Comparison of ENCODE assay signal across 22 cellular contexts in genomic region chr1:56150441-56151215, GRCh38.
"Had no signal": no experiment of that assay in that cellular context is flagged by ENCODE, and none has a peak within 500 bp of the region (broad histone marks: within the 10 kb centered on the region; RNA-seq: fewer than 3 reads in every experiment).

No MANE protein-coding gene starts in this region.

- H3K27me3 ChIP-seq: brain microvascular endothelial cell had no signal

- DNase-seq: activated B cell treated with CpG ODN at 0.5 μM for 24 hours; activated CD4-positive, alpha-beta T cell treated with anti-CD3 and anti-CD28 coated beads for 1 hour; activated CD4-positive, alpha-beta T cell treated with anti-CD3 and anti-CD28 coated beads, Interleukin-2, amount 10 ng/mL, durations not matched to agents 24 days and 14 days; activated CD4-positive, alpha-beta T cell treated with anti-CD3 and anti-CD28 coated beads, Interleukin-2, amount 50 U/mL, for 48 hours; activated CD8-positive, alpha-beta memory T cell treated with anti-CD3 and anti-CD28 coated beads for 24 hours; activated gamma-delta T cell; activated naive CD4-positive, alpha-beta T cell treated with anti-CD3 and anti-CD28 coated beads for 36 hours; activated T-cell treated with anti-CD3 and anti-CD28 coated beads, Interleukin-2, amount 50 U/mL, for 4 hours; amygdala; brain microvascular endothelial cell; NCI-H1092; NCI-H1694; NCI-H2029; NCI-H345; NCI-H510A; NCI-H526 treated with DMSO at 0.1 percent for 48 hours; NCI-H82; T-helper 2 cell; T1000 had no signal

- H3K27ac ChIP-seq: brain microvascular endothelial cell, KMS-11 had no signal

- H3K36me3 ChIP-seq: brain microvascular endothelial cell had no signal

- ATAC-seq: activated T-cell treated with anti-CD3 and anti-CD28 coated beads, Interleukin-2, amount 50 U/mL, for 4 hours; activated T-helper 17 cell treated with anti-CD3 and anti-CD28 coated beads, Interleukin-2, amount 50 U/mL, for 72 hours; HepG2 had no signal
